Comparison of ENCODE assay signal across 29 cellular contexts in the genomic region with DNA sequence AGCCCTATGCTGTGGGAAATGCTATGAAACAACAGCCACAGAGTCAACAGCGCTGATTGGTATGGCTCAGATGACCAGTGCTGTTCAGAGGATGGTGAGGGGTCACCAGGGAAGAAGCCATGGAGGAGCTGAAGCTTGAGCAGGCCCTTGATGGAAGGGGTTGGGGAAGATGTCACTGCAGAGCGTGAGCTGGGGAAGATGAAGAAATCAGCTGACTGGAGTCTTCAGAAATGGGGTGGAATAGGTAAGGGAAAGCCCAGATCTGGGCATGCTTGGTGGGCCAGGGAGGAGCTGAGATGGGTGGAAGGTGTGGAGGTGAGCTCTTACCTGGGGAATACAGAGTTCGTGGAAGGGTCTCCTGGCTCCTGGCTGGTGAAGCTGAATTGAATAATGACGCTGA.
"Had no signal": no experiment of that assay in that cellular context is flagged by ENCODE, and none has a peak within 500 bp of the region (broad histone marks: within the 10 kb centered on the region; RNA-seq: fewer than 3 reads in every experiment).

No MANE protein-coding gene starts in this region.

- H3K27me3 ChIP-seq: adrenal gland, ascending aorta, cardiac muscle cell, dorsolateral prefrontal cortex, heart left ventricle, left lung, spleen, upper lobe of left lung had no signal

- H3K4me1 Mint-ChIP-seq: activated CD4-positive, alpha-beta T cell treated with anti-CD3 and anti-CD28 coated beads for 36 hours; activated CD8-positive, alpha-beta memory T cell treated with anti-CD3 and anti-CD28 coated beads, Interleukin-2, amount 10 ng/mL, durations not matched to agents 7 days and 5 days; activated naive CD8-positive, alpha-beta T cell treated with anti-CD3 and anti-CD28 coated beads for 36 hours; naive B cell had no signal

- H3K36me3 ChIP-seq: adrenal gland, cardiac muscle cell, heart left ventricle, left lung, lower lobe of right lung, upper lobe of left lung had no signal

- H3K27ac Mint-ChIP-seq: activated CD4-positive, alpha-beta T cell treated with anti-CD3 and anti-CD28 coated beads for 36 hours; activated CD8-positive, alpha-beta memory T cell treated with anti-CD3 and anti-CD28 coated beads, Interleukin-2, amount 10 ng/mL, durations not matched to agents 7 days and 5 days; activated CD8-positive, alpha-beta T cell treated with anti-CD3 and anti-CD28 coated beads, Interleukin-2, amount 10 ng/mL, durations not matched to agents 7 days and 5 days; activated naive CD4-positive, alpha-beta T cell treated with anti-CD3 and anti-CD28 coated beads for 36 hours; activated naive CD8-positive, alpha-beta T cell treated with anti-CD3 and anti-CD28 coated beads for 36 hours; activated T-cell treated with anti-CD3 and anti-CD28 coated beads, Interleukin-2, amount 50 U/mL, for 72 hours; brain had no signal

- H3K4me1 ChIP-seq: adrenal gland, ascending aorta, heart left ventricle, left lung, lower lobe of right lung, parathyroid adenoma, spleen, upper lobe of left lung had no signal

- H3K27ac ChIP-seq: adrenal gland, ascending aorta, cardiac muscle cell, coronary artery, dorsolateral prefrontal cortex, left lung, lower lobe of right lung, parathyroid adenoma, thoracic aorta, upper lobe of left lung had no signal

- H3K36me3 Mint-ChIP-seq: activated CD8-positive, alpha-beta memory T cell treated with anti-CD3 and anti-CD28 coated beads, Interleukin-2, amount 10 ng/mL, durations not matched to agents 7 days and 5 days; activated naive CD8-positive, alpha-beta T cell treated with anti-CD3 and anti-CD28 coated beads for 36 hours; brain had no signal

- H3K4me3 Mint-ChIP-seq: activated CD4-positive, alpha-beta T cell treated with anti-CD3 and anti-CD28 coated beads for 36 hours; activated CD8-positive, alpha-beta memory T cell treated with anti-CD3 and anti-CD28 coated beads, Interleukin-2, amount 10 ng/mL, durations not matched to agents 7 days and 5 days; activated CD8-positive, alpha-beta T cell treated with anti-CD3 and anti-CD28 coated beads, Interleukin-2, amount 10 ng/mL, durations not matched to agents 7 days and 5 days; activated naive CD4-positive, alpha-beta T cell treated with anti-CD3 and anti-CD28 coated beads for 36 hours; activated naive CD8-positive, alpha-beta T cell treated with anti-CD3 and anti-CD28 coated beads for 36 hours; activated T-cell treated with anti-CD3 and anti-CD28 coated beads, Interleukin-2, amount 50 U/mL, for 72 hours; brain; naive B cell; neural crest cell had no signal

- H3K27me3 Mint-ChIP-seq: activated CD4-positive, alpha-beta T cell treated with anti-CD3 and anti-CD28 coated beads for 36 hours; activated CD8-positive, alpha-beta memory T cell treated with anti-CD3 and anti-CD28 coated beads, Interleukin-2, amount 10 ng/mL, durations not matched to agents 7 days and 5 days; activated naive CD8-positive, alpha-beta T cell treated with anti-CD3 and anti-CD28 coated beads for 36 hours; naive B cell had no signal

- H3K9me3 ChIP-seq: adrenal gland, ascending aorta, heart left ventricle, left lung, lower lobe of right lung, mucosa of descending colon, spleen, thoracic aorta, upper lobe of left lung had no signal

- H3K4me3 ChIP-seq: adrenal gland, ascending aorta, cardiac muscle cell, coronary artery, dorsolateral prefrontal cortex, heart left ventricle, left lung, lower lobe of right lung, mucosa of descending colon, spleen, thoracic aorta, upper lobe of left lung had no signal

- H3K9ac ChIP-seq: parathyroid adenoma had no signal

- ATAC-seq: activated CD4-positive, alpha-beta T cell treated with anti-CD3 and anti-CD28 coated beads for 36 hours; activated CD8-positive, alpha-beta memory T cell treated with anti-CD3 and anti-CD28 coated beads, Interleukin-2, amount 10 ng/mL, durations not matched to agents 7 days and 5 days; activated CD8-positive, alpha-beta T cell treated with anti-CD3 and anti-CD28 coated beads, Interleukin-2, amount 10 ng/mL, durations not matched to agents 7 days and 5 days; activated T-cell treated with anti-CD3 and anti-CD28 coated beads, Interleukin-2, amount 50 U/mL, for 72 hours; heart left ventricle; left lung; lower lobe of right lung; right cardiac atrium had no signal

- DNase-seq: activated CD4-positive, alpha-beta T cell treated with anti-CD3 and anti-CD28 coated beads for 36 hours; activated CD4-positive, CD25-positive, alpha-beta regulatory T cell; activated CD8-positive, alpha-beta memory T cell treated with anti-CD3 and anti-CD28 coated beads, Interleukin-2, amount 10 ng/mL, durations not matched to agents 7 days and 5 days; activated CD8-positive, alpha-beta T cell treated with anti-CD3 and anti-CD28 coated beads, Interleukin-2, amount 10 ng/mL, durations not matched to agents 7 days and 5 days; activated effector memory CD4-positive, alpha-beta T cell treated with Interleukin-2 at 50 U/mL for 16 hours; activated naive CD4-positive, alpha-beta T cell treated with anti-CD3 and anti-CD28 coated beads for 36 hours; activated naive CD8-positive, alpha-beta T cell treated with anti-CD3 and anti-CD28 coated beads for 36 hours; activated T-cell treated with anti-CD3 and anti-CD28 coated beads, Interleukin-2, amount 50 U/mL, for 72 hours; adrenal gland; cerebellar nuclear complex; dorsolateral prefrontal cortex; effector memory CD4-positive, alpha-beta T cell; heart left ventricle; left lung; lower lobe of right lung; mucosa of descending colon; naive B cell; nucleus accumbens; right cardiac atrium; spleen; stimulated activated naive CD4-positive, alpha-beta T cell; upper lobe of left lung had no signal

- H3K9me3 Mint-ChIP-seq: activated naive CD4-positive, alpha-beta T cell treated with anti-CD3 and anti-CD28 coated beads for 36 hours; activated naive CD8-positive, alpha-beta T cell treated with anti-CD3 and anti-CD28 coated beads for 36 hours; activated T-cell treated with anti-CD3 and anti-CD28 coated beads, Interleukin-2, amount 50 U/mL, for 72 hours; neural crest cell had no signal
